In genomic region chr9:128635266-128636023, GRCh38 we compare ENCODE assay signal across 8 cellular contexts. TPM values are rescaled to one million over a fixed set of nuclear protein-coding genes. Genes with fewer than 3 reads are reported as not detected.
A peak's percentile ranks its signal among the peaks of the same experiment; 100 is the strongest.
DNase-seq lines count a peak whose midpoint lies in the region; ATAC-seq and TF ChIP-seq lines count a peak whose summit lies in the region.

No MANE protein-coding gene starts in this region.

- DNase-seq in NCI-H146 (lab: John Stamatoyannopoulos, UW) (peak; percentile 43), NCI-H146 treated with DMSO at 0.1 percent for 48 hours (lab: John Stamatoyannopoulos, UW; ENCODE audit: unreplicated experiment) (no peak), NCI-H69 (lab: John Stamatoyannopoulos, UW) (peak; percentile 63), dermis microvascular lymphatic vessel endothelial cell (ENCODE audit: low read depth in 2 of 2) (peak; percentile 58 to 85), lung (ENCODE audit: low spot score) (peak; percentile 96), NCI-H1436 treated with DMSO at 0.1 percent for 48 hours (lab: John Stamatoyannopoulos, UW) (no peak)
- no peak for DNase-seq in activated CD8-positive, alpha-beta memory T cell treated with anti-CD3 and anti-CD28 coated beads, Interleukin-2, amount 50 U/mL, for 4 hours

- H3K4me1 ChIP-seq in lung (ENCODE audit: control insufficient read depth in 2 of 2, insufficient read depth in 2 of 2, low read length in 2 of 2), result peaks cover 0 to 8% of the 10 kb centered on the region in 2 donors
- H3K4me1 ChIP-seq in urinary bladder (ENCODE audit: insufficient read depth), result no peaks in the 10 kb centered on the region

- H3K27ac ChIP-seq in lung (ENCODE audit: low read depth in 1 of 2, low read length in 1 of 2), result peak overlapping the region; percentile 91 to 97
- H3K27ac ChIP-seq in urinary bladder (ENCODE audit: low read depth), result peak overlapping the region; percentile 77

- 38 to 75% methylated on average over 19 to 20 of the region's 20 CpGs for WGBS in lung, 2 donors
- WGBS in urinary bladder, result 27% methylated on average over 20 of the region's 20 CpGs

- no peaks in the 10 kb centered on the region for H3K9me3 ChIP-seq in lung (ENCODE audit: control insufficient read depth in 2 of 2, insufficient read depth in 1 of 2, low read length in 1 of 2)

- H3K36me3 ChIP-seq in lung (ENCODE audit: control insufficient read depth in 2 of 2, insufficient read depth in 2 of 2, low read length in 2 of 2) (peaks cover 0 to 41% of the 10 kb centered on the region in 2 donors), urinary bladder (ENCODE audit: insufficient read depth) (peaks cover 2% of the 10 kb centered on the region)

- H3K27me3 ChIP-seq in lung (ENCODE audit: control insufficient read depth, insufficient read depth), result no peaks in the 10 kb centered on the region

- TF ChIP-seq CTCF in lung (IDR thresholded peaks at IDR 0.05; ENCODE audit: control extremely low read depth, extremely low read depth), result peak; percentile 23

- H3K4me3 ChIP-seq in lung (no peak overlapping the region), urinary bladder (ENCODE audit: low read depth, low read length) (no peak overlapping the region)

- peak; percentile 94 for ATAC-seq in lung (ENCODE audit: insufficient read depth, low FRiP score)

RNA-seq across cellular contexts. Expression of gene DYNC2I2, which starts 21.2 kb away (rescaled TPM):
- total RNA-seq in dermis microvascular lymphatic vessel endothelial cell, result 54.9 and 65.9 TPM in 2 replicates
- total RNA-seq in lung, result 10 to 100 TPM; 32.5 to 84.8 TPM
- polyA plus RNA-seq in lung, result 10 to 100 TPM; 47.2 to 84.7 TPM
- 26.9 TPM for total RNA-seq in urinary bladder
- polyA plus RNA-seq in urinary bladder, result 30.3 TPM

RNA-seq across cellular contexts. Expression of gene SET, which starts 53.6 kb away (rescaled TPM):
- total RNA-seq in dermis microvascular lymphatic vessel endothelial cell (253 and 370 TPM in 2 replicates), lung (100 to 1,000 TPM; 232 to 364 TPM), urinary bladder (382 TPM)
- polyA plus RNA-seq in lung (100 to 1,000 TPM in 1 of 2 donors, 10 to 100 TPM in 1; 98.0 to 146 TPM), urinary bladder (157 TPM)

Comparison
In these comparisons a context has a peak if more than half of its experiments do, and no peak if none do; other contexts are left out.
1. DNase-seq: peak in NCI-H146 (single experiment), NCI-H69 (single experiment), dermis microvascular lymphatic vessel endothelial cell (2 of 2) and lung (single experiment); none in NCI-H146 treated with DMSO at 0.1 percent for 48 hours (single experiment), NCI-H1436 treated with DMSO at 0.1 percent for 48 hours (single experiment) and activated CD8-positive, alpha-beta memory T cell treated with anti-CD3 and anti-CD28 coated beads, Interleukin-2, amount 50 U/mL, for 4 hours (single experiment).